Comparison of ENCODE assay signal across 9 cellular contexts in the genomic region with DNA sequence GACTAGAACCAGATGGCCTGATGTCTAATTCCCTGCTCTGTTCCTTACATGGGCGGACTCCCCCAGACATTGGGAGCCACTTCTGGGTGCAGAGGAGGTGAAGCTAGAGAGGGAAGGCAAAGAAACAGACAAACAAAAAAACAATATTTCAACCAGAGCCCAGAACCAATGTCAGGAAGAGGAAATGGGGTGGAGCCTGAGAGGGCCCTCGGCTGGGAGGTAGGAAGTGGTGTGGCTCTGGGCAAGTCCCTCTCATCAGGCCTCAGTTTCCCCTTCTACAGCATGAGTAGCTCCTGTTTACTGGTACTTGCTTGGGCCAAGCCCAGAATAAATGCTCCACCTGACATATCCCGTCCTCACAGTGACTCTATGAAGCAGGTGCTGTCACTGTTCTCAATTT. TPM values are rescaled to one million over a fixed set of nuclear protein-coding genes. Genes with fewer than 3 reads are reported as not detected.
A peak's percentile ranks its signal among the peaks of the same experiment; 100 is the strongest.
DNase-seq lines count a peak whose midpoint lies in the region; ATAC-seq and TF ChIP-seq lines count a peak whose summit lies in the region.
"Had no signal": no experiment of that assay in that cellular context is flagged by ENCODE, and none has a peak within 500 bp of the region (broad histone marks: within the 10 kb centered on the region; RNA-seq: fewer than 3 reads in every experiment).

No MANE protein-coding gene starts in this region.

- ATAC-seq in HG03139 (IDR thresholded peaks at IDR 0.05; ENCODE audit: unreplicated experiment), result no peak

- H3K4me1 ChIP-seq in Loucy (ENCODE audit: insufficient read depth, low read length, poor library complexity, severe bottlenecking) (peaks cover 43% of the 10 kb centered on the region), spleen (peaks cover 66 to 100% (median 96%) of the 10 kb centered on the region in 6 donors)

- 39 to 58% (median 42%) methylated on average over 3 of the region's 3 CpGs for WGBS in spleen, 5 donors

- POLR2A ChIA-PET in activated CD4-positive, alpha-beta memory T cell treated with anti-CD3 and anti-CD28 coated beads for 36 hours (lab: Charles Lee), result interaction anchor here (1.8 to 2.7 kb wide), 2 partner anchors 11 to 18 kb away, joined by 7 to 10 read pairs; partner anchors contain the start of genes CDK9 and SH2D3C

- H3K79me2 ChIP-seq in Loucy (ENCODE audit: insufficient read depth, low read length), result peaks cover 87% of the 10 kb centered on the region

- intact Hi-C loops in activated CD4-positive, alpha-beta memory T cell treated with anti-CD3 and anti-CD28 coated beads for 36 hours (cut with micrococcal nuclease), result no loop called here
- intact Hi-C loops in spleen (cut with DNase I; ENCODE audit: low total_unique reads), result no loop called here

- peak overlapping the region; percentile 92 for H3K27ac Mint-ChIP-seq in activated CD4-positive, alpha-beta memory T cell treated with anti-CD3 and anti-CD28 coated beads for 36 hours
- H3K27ac Mint-ChIP-seq in glutamatergic neuron (ENCODE audit: unreplicated experiment), result peak overlapping the region; percentile 80

- TF ChIP-seq POLR2A in spleen (IDR thresholded peaks at IDR 0.05), result no peak

- H2AFZ ChIP-seq in Loucy (ENCODE audit: low read length), result no peak overlapping the region

- no peaks in the 10 kb centered on the region for H3K27me3 Mint-ChIP-seq in activated CD4-positive, alpha-beta memory T cell treated with anti-CD3 and anti-CD28 coated beads for 36 hours
- H3K27me3 Mint-ChIP-seq in glutamatergic neuron (ENCODE audit: unreplicated experiment), result peaks cover 19% of the 10 kb centered on the region

- H3K9ac ChIP-seq in Loucy (ENCODE audit: low read depth, low read length, poor library complexity, severe bottlenecking), result peak overlapping the region; percentile 52

- peaks cover 31% of the 10 kb centered on the region for H3K36me3 Mint-ChIP-seq in activated CD4-positive, alpha-beta memory T cell treated with anti-CD3 and anti-CD28 coated beads for 36 hours
- H3K36me3 Mint-ChIP-seq in glutamatergic neuron (ENCODE audit: unreplicated experiment), result no peaks in the 10 kb centered on the region

- no peaks in the 10 kb centered on the region for H3K9me2 ChIP-seq in Loucy (replicated peaks; ENCODE audit: low read depth, low read length)

- H3K4me3 ChIP-seq in Loucy (ENCODE audit: low read length, poor library complexity, severe bottlenecking) (peak overlapping the region; percentile 36), spleen (peak overlapping the region in 6 of 8 donors; percentile 17 to 85 (median 62))
- H3K4me3 ChIP-seq: HAP-1 had no signal

- H3K9me3 Mint-ChIP-seq in activated CD4-positive, alpha-beta memory T cell treated with anti-CD3 and anti-CD28 coated beads for 36 hours, result no peaks in the 10 kb centered on the region
- H3K9me3 Mint-ChIP-seq in glutamatergic neuron (ENCODE audit: unreplicated experiment), result peaks cover 13% of the 10 kb centered on the region

- H3K27ac ChIP-seq in spleen, result peak overlapping the region; percentile 48 to 92 (median 87)

- H4K20me1 ChIP-seq in Loucy (ENCODE audit: insufficient read depth, low read length, poor library complexity, severe bottlenecking), result peaks cover 55% of the 10 kb centered on the region

- H3K36me3 ChIP-seq in Loucy (ENCODE audit: insufficient read depth, low read length) (peaks cover 31% of the 10 kb centered on the region; the same call in 1 of the 2 replicates), spleen (peaks cover 0 to 75% (median 21%) of the 10 kb centered on the region in 6 donors)
- H3K36me3 ChIP-seq: HAP-1 had no signal

- H3F3A ChIP-seq in Loucy (ENCODE audit: low read depth), result peaks cover 6% of the 10 kb centered on the region

- peak overlapping the region; percentile 57 for H3K4me2 ChIP-seq in Loucy (ENCODE audit: low read depth, low read length, poor library complexity, severe bottlenecking)

- no peaks in the 10 kb centered on the region for H3K9me3 ChIP-seq in Loucy (ENCODE audit: insufficient read depth, low read depth, low read length)
- no peaks in the 10 kb centered on the region for H3K9me3 ChIP-seq in spleen
- H3K9me3 ChIP-seq: HAP-1 had no signal

- peak; percentile 26 for DNase-seq in activated CD4-positive, alpha-beta memory T cell treated with anti-CD3 and anti-CD28 coated beads for 36 hours
- no peak for DNase-seq in glutamatergic neuron
- no peak for DNase-seq in spleen
- no peak for DNase-seq in HK-2 (ENCODE audit: unreplicated experiment)
- no peak for DNase-seq in OCI-M2 (lab: John Stamatoyannopoulos, UW; ENCODE audit: unreplicated experiment)
- DNase-seq: NCI-H146 had no signal

- peaks cover 68% of the 10 kb centered on the region for H3K4me1 Mint-ChIP-seq in activated CD4-positive, alpha-beta memory T cell treated with anti-CD3 and anti-CD28 coated beads for 36 hours (ENCODE audit: low read depth)
- H3K4me1 Mint-ChIP-seq in glutamatergic neuron (ENCODE audit: low read depth, unreplicated experiment), result peaks cover 36% of the 10 kb centered on the region

- no peaks in the 10 kb centered on the region for H3K27me3 ChIP-seq in Loucy (ENCODE audit: insufficient read depth, low read length, poor library complexity, severe bottlenecking)
- no peaks in the 10 kb centered on the region for H3K27me3 ChIP-seq in spleen (replicated peaks in 1 of 7)

- CTCF ChIA-PET in activated CD4-positive, alpha-beta memory T cell treated with anti-CD3 and anti-CD28 coated beads for 36 hours (lab: Charles Lee), result interaction anchor here (0.7 to 11.7 kb wide), 7 partner anchors 11 to 154 kb away, joined by 3 to 131 read pairs (median 8); partner anchors contain the start of genes CDK9, SH2D3C and TOR2A

- TF ChIP-seq CTCF in Loucy (conservative IDR thresholded peaks at IDR 0.05; ENCODE audit: low read length) (no peak), glutamatergic neuron (IDR thresholded peaks at IDR 0.05; ENCODE audit: partially characterized antibody, unreplicated experiment) (no peak), spleen (IDR thresholded peaks at IDR 0.05 in 8 of 11, conservative IDR thresholded peaks at IDR 0.05 in 3 of 11) (no peak)

- peak overlapping the region; percentile 13 for H3K4me3 Mint-ChIP-seq in activated CD4-positive, alpha-beta memory T cell treated with anti-CD3 and anti-CD28 coated beads for 36 hours
- peak overlapping the region; percentile 56 for H3K4me3 Mint-ChIP-seq in glutamatergic neuron (ENCODE audit: unreplicated experiment)

RNA-seq across cellular contexts. Expression of gene SH2D3C, which starts 11.1 kb away (rescaled TPM):
- total RNA-seq in activated CD4-positive, alpha-beta memory T cell treated with anti-CD3 and anti-CD28 coated beads for 36 hours, result 10 to 100 TPM; 34.5 to 35.3 TPM
- 71.7 TPM for total RNA-seq in glutamatergic neuron (ENCODE audit: unreplicated experiment)
- total RNA-seq in spleen, result 10 to 100 TPM; 44.7 to 85.4 (median 61.2) TPM
- 10 to 100 TPM; 27.0 to 51.1 (median 34.3) TPM for polyA plus RNA-seq in spleen

RNA-seq across cellular contexts. Expression of gene CDK9, which starts 18.4 kb away (rescaled TPM):
- 10 to 100 TPM; 99.4 to 99.6 TPM for total RNA-seq in activated CD4-positive, alpha-beta memory T cell treated with anti-CD3 and anti-CD28 coated beads for 36 hours
- 83.9 TPM for total RNA-seq in glutamatergic neuron (ENCODE audit: unreplicated experiment)
- 100 to 1,000 TPM in 4 of 7 donors, 10 to 100 TPM in 3; 68.3 to 149 (median 103) TPM for total RNA-seq in spleen
- polyA plus RNA-seq in spleen, result 10 to 100 TPM; 49.2 to 87.6 (median 87.1) TPM

RNA-seq across cellular contexts. Expression of gene TOR2A, which starts 32.3 kb away (rescaled TPM):
- total RNA-seq in activated CD4-positive, alpha-beta memory T cell treated with anti-CD3 and anti-CD28 coated beads for 36 hours, result 10 to 100 TPM; 12.7 to 16.2 TPM
- total RNA-seq in glutamatergic neuron (ENCODE audit: unreplicated experiment) (27.5 TPM), spleen (10 to 100 TPM; 16.8 to 36.5 (median 24.5) TPM)
- 10 to 100 TPM; 17.9 to 29.1 (median 18.4) TPM for polyA plus RNA-seq in spleen

RNA-seq across cellular contexts. Expression of gene FPGS, which starts 35.3 kb away (rescaled TPM):
- 10 to 100 TPM; 80.0 to 83.9 TPM for total RNA-seq in activated CD4-positive, alpha-beta memory T cell treated with anti-CD3 and anti-CD28 coated beads for 36 hours
- total RNA-seq in glutamatergic neuron (ENCODE audit: unreplicated experiment) (44.2 TPM), spleen (10 to 100 TPM; 33.3 to 94.6 (median 72.3) TPM)
- 10 to 100 TPM; 39.5 to 73.7 (median 60.5) TPM for polyA plus RNA-seq in spleen

RNA-seq across cellular contexts. Expression of gene TTC16, which starts 51.5 kb away (rescaled TPM):
- under 1 TPM; 0.61 to 0.69 TPM for total RNA-seq in activated CD4-positive, alpha-beta memory T cell treated with anti-CD3 and anti-CD28 coated beads for 36 hours
- not detected for total RNA-seq in glutamatergic neuron (ENCODE audit: unreplicated experiment)
- total RNA-seq in spleen, result 1 to 10 TPM in 6 of 7 donors, under 1 TPM in 1; 0.60 to 3.1 (median 2.0) TPM
- polyA plus RNA-seq in spleen, result under 1 TPM; 0.12 to 0.98 (median 0.61) TPM
